Comparison of ENCODE assay signal across 8 cellular contexts in the genomic region with DNA sequence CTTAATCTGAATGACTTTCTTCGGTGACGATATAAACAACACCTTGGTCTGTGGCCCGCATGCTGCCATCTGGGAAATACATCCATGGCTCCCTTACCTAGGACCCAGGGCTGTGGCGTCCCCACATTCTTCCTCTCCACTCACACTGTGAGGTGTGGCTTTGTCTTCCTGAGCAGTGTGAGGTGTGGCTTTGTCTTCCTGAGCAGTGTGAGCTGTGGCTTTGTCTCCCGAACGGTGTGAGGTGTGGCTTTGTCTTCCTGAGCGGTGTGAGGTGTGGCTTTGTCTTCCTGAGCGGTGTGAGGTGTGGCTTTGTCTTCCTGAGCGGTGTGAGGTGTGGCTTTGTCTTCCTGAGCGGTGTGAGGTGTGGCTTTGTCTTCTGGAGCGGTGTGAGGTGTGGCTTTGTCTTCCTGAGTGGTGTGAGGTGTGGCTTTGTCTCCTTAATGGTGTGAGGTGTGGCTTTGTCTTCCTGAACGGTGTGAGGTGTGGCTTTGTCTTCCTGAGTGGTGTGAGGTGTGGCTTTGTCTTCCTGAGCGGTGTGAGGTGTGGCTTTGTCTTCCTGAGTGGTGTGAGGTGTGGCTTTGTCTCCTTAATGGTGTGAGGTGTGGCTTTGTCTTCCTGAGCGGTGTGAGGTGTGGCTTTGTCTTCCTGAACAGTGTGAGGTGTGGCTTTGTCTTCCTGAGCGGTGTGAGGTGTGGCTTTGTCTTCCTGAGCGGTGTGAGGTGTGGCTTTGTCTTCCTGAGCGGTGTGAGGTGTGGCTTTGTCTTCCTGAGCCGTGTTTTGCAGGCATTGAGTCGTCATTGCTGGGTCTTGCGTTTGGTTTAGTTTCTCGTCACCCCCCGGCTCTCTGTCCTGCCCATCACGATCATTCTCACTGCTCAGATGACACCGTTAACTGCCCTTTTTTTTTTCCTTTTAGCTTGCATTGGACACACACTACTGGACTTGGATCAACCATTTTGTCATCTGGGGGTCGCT.
DNase-seq lines count a peak whose midpoint lies in the region; ATAC-seq, FAIRE-seq and TF ChIP-seq lines count a peak whose summit lies in the region.
"Not testable (repeated sequence)": the region's sequence is repeated elsewhere in the genome, so short reads cannot be mapped to it uniquely, and the experiment has no call there.

No MANE protein-coding gene starts in this region.

- H3K4me3 ChIP-seq in HepG2 (replicated peaks in 1 of 3; ENCODE audit: insufficient read depth in 1 of 3, low read depth in 2 of 3, low read length in 3 of 3) = not testable (repeated sequence)

- H3K27ac Mint-ChIP-seq in activated CD8-positive, alpha-beta T cell treated with anti-CD3 and anti-CD28 coated beads, Interleukin-2, amount 10 ng/mL, durations not matched to agents 7 days and 5 days = peak overlapping the region; percentile 94
- H3K27ac Mint-ChIP-seq in brain = peak overlapping the region in 4 of 5 experiments; percentile 5 to 60 (median 43)

- peak overlapping the region; percentile 48 for H3K4me3 Mint-ChIP-seq in activated CD8-positive, alpha-beta T cell treated with anti-CD3 and anti-CD28 coated beads, Interleukin-2, amount 10 ng/mL, durations not matched to agents 7 days and 5 days
- not testable (repeated sequence) for H3K4me3 Mint-ChIP-seq in brain

- not testable (repeated sequence) for H3K9me3 ChIP-seq in HepG2 (ENCODE audit: low read length)

- not testable (repeated sequence) for BruUV-seq in HepG2 (replicated peaks; lab: Mats Ljungman, UMichigan)

- H3K27me3 Mint-ChIP-seq in activated CD8-positive, alpha-beta T cell treated with anti-CD3 and anti-CD28 coated beads, Interleukin-2, amount 10 ng/mL, durations not matched to agents 7 days and 5 days (ENCODE audit: low read depth); brain: not testable (repeated sequence)

- H3K27ac ChIP-seq in HepG2 (ENCODE audit: extremely low read length, insufficient read depth, low read length) = not testable (repeated sequence)

- H2AFZ ChIP-seq in HepG2 (ENCODE audit: low read length) = not testable (repeated sequence)

- not testable (repeated sequence) for H3K79me2 ChIP-seq in HepG2 (ENCODE audit: insufficient read depth, low read length)

- DNase-seq in COLO668 (lab: John Stamatoyannopoulos, UW; ENCODE audit: unreplicated experiment) = peak; percentile 80
- DNase-seq in NCI-H774 (lab: John Stamatoyannopoulos, UW) = peak; percentile 41
- DNase-seq in activated CD8-positive, alpha-beta T cell treated with anti-CD3 and anti-CD28 coated beads, Interleukin-2, amount 10 ng/mL, durations not matched to agents 7 days and 5 days = peak; percentile 22
- DNase-seq in HepG2 (ENCODE audit: low spot score) = not testable (repeated sequence)
- DNase-seq in stimulated activated CD8-positive, alpha-beta memory T cell treated with anti-CD3 and anti-CD28 coated beads, Interleukin-15, amount 100 ng/mL, for 48 hours (ENCODE audit: low read depth in 2 of 2) = peak; percentile 20 to 40

- peaks cover 13% of the 10 kb centered on the region for H3K4me1 Mint-ChIP-seq in activated CD8-positive, alpha-beta T cell treated with anti-CD3 and anti-CD28 coated beads, Interleukin-2, amount 10 ng/mL, durations not matched to agents 7 days and 5 days (ENCODE audit: low read depth)
- not testable (repeated sequence) for H3K4me1 Mint-ChIP-seq in brain

- WGBS in HepG2 (ENCODE audit: low lambda C conversion rate) = 85% methylated on average over 25 of the region's 25 CpGs

- POLR2A ChIA-PET in activated CD8-positive, alpha-beta T cell treated with anti-CD3 and anti-CD28 coated beads, Interleukin-2, amount 10 ng/mL, durations not matched to agents 7 days and 5 days (lab: Charles Lee); HepG2 (lab: Yijun Ruan, JAX): not testable (repeated sequence)

- peak; percentile 23 for ATAC-seq in GM19438 (IDR thresholded peaks at IDR 0.05; ENCODE audit: low read depth, unreplicated experiment)
- peak; percentile 39 for ATAC-seq in HG03095 (IDR thresholded peaks at IDR 0.05; ENCODE audit: unreplicated experiment)
- ATAC-seq in activated CD8-positive, alpha-beta T cell treated with anti-CD3 and anti-CD28 coated beads, Interleukin-2, amount 10 ng/mL, durations not matched to agents 7 days and 5 days = peak; percentile 37
- ATAC-seq in HepG2 = not testable (repeated sequence)

- TF ChIP-seq RAD21 in HepG2 (CRISPR knock-in tag; IDR thresholded peaks at IDR 0.05) = not testable (repeated sequence)

- not testable (repeated sequence) for TF ChIP-seq EP300 in HepG2 (IDR thresholded peaks at IDR 0.05; ENCODE audit: low read depth in 2 of 2, low read length in 2 of 2); HepG2 (CRISPR knock-in tag; IDR thresholded peaks at IDR 0.05; ENCODE audit: borderline replicate concordance)

- FAIRE-seq in HepG2 (lab: Jason Lieb, UNC) = peak; percentile 59

- H3K9ac ChIP-seq in HepG2 (ENCODE audit: insufficient read depth, low read depth, low read length) = not testable (repeated sequence)

- intact Hi-C loops in HepG2 (cut with micrococcal nuclease; ENCODE audit: unreplicated experiment) = not testable (repeated sequence)

- H3K4me1 ChIP-seq in HepG2 (ENCODE audit: insufficient read depth, low read length) = not testable (repeated sequence)

- not testable (repeated sequence) for H3K4me2 ChIP-seq in HepG2 (ENCODE audit: low read depth, low read length)

- not testable (repeated sequence) for TF ChIP-seq POLR2A in HepG2 (IDR thresholded peaks at IDR 0.05; ENCODE audit: insufficient read depth in 1 of 2, low read depth in 2 of 2, low read length in 2 of 2)

- H3K27me3 ChIP-seq in HepG2 (ENCODE audit: control insufficient read depth in 1 of 2, insufficient read depth in 2 of 2, low read length in 2 of 2) = not testable (repeated sequence)

- not testable (repeated sequence) for TF ChIP-seq CTCF in brain (conservative IDR thresholded peaks at IDR 0.05); HepG2 (CRISPR knock-in tag; IDR thresholded peaks at IDR 0.05)

- peaks cover 42% of the 10 kb centered on the region for H3K36me3 Mint-ChIP-seq in activated CD8-positive, alpha-beta T cell treated with anti-CD3 and anti-CD28 coated beads, Interleukin-2, amount 10 ng/mL, durations not matched to agents 7 days and 5 days (ENCODE audit: low read depth)
- H3K36me3 Mint-ChIP-seq in brain = peaks cover 22% of the 10 kb centered on the region

- CTCF ChIA-PET in activated CD8-positive, alpha-beta T cell treated with anti-CD3 and anti-CD28 coated beads, Interleukin-2, amount 10 ng/mL, durations not matched to agents 7 days and 5 days (lab: Charles Lee) = interaction anchor here (1.0 to 1.1 kb wide), 2 partner anchors 233 to 267 kb away, joined by 3 read pairs; no protein-coding TSS in a partner anchor
- CTCF ChIA-PET in HepG2 (lab: Yijun Ruan, JAX; ENCODE audit: low intra/inter-chr PET ratio, low total read pairs) = not testable (repeated sequence)

- peaks cover 32 to 62% of the 10 kb centered on the region in 2 experiments; a peak in 4 of 5 replicates for H3K36me3 ChIP-seq in HepG2 (replicated peaks in 1 of 2; ENCODE audit: control insufficient read depth in 1 of 2, insufficient read depth in 2 of 2, low read length in 2 of 2)

- in situ Hi-C loops in HepG2 (cut with HindIII; ENCODE audit: extremely low pct_ligation_motif_present, low pct_unique_long_range_greater_than_20kb) = loop anchor here (5.0 kb wide), 1 partner anchor 236 kb away; no protein-coding TSS in a partner anchor

- H3K9me3 Mint-ChIP-seq in activated CD8-positive, alpha-beta T cell treated with anti-CD3 and anti-CD28 coated beads, Interleukin-2, amount 10 ng/mL, durations not matched to agents 7 days and 5 days (ENCODE audit: insufficient read depth) = peaks cover 11% of the 10 kb centered on the region
- H3K9me3 Mint-ChIP-seq in brain = not testable (repeated sequence)

- H4K20me1 ChIP-seq in HepG2 (ENCODE audit: insufficient read depth, low read length) = not testable (repeated sequence)

TF ChIP-seq in HepG2, 621 proteins besides CTCF, POLR2A, EP300 and RAD21:
- TF ChIP-seq RBM22 (optimal IDR thresholded peaks at IDR 0.05; ENCODE audit: low read length) = peak; percentile 49
